ENCODE assay signal across 1 cellular context in genomic region chr1:234373064-234373937, GRCh38.
TF ChIP-seq lines count a peak whose summit lies in the region.

Gene COA6, plus strand, starts transcription at chr1:234373456. Its CDS starts 11 bp downstream, at chr1:234373467.

TF ChIP-seq in HEK293, 187 proteins besides CTCF, POLR2A, EP300 and RAD21 (continued from another document and continues in another):
- TF ChIP-seq ZNF2 (tag by site-specific recombination; IDR thresholded peaks at IDR 0.05) (peak; percentile 93), GLIS1 (tag by site-specific recombination; IDR thresholded peaks at IDR 0.05) (peak; percentile 88), MEIS1 (CRISPR knock-in tag; IDR thresholded peaks at IDR 0.05; ENCODE audit: borderline replicate concordance) (no peak), ZNF114 (tag by site-specific recombination; IDR thresholded peaks at IDR 0.05) (no peak), ZFP69B (tag by site-specific recombination; IDR thresholded peaks at IDR 0.05) (peak; percentile 50), ZNF394 (tag by site-specific recombination; IDR thresholded peaks at IDR 0.05; ENCODE audit: borderline replicate concordance) (peak; percentile 66), ZBTB44 (tag by site-specific recombination; IDR thresholded peaks at IDR 0.05) (no peak), SP7 (tag by site-specific recombination; IDR thresholded peaks at IDR 0.05) (peak; percentile 93), ZNF704 (tag by site-specific recombination; IDR thresholded peaks at IDR 0.05) (no peak), ZNF692 (tag by site-specific recombination; IDR thresholded peaks at IDR 0.05) (peak; percentile 88), ZBTB6 (tag by site-specific recombination; IDR thresholded peaks at IDR 0.05) (peak; percentile 47; the same call in 1 of the 2 replicates), ZBTB7A (tag by site-specific recombination; IDR thresholded peaks at IDR 0.05; ENCODE audit: low read depth) (peak; percentile 66; the same call in 1 of the 2 replicates), ZNF324 (tag by site-specific recombination; IDR thresholded peaks at IDR 0.05) (peak; percentile 85), EGR2 (tag by site-specific recombination; IDR thresholded peaks at IDR 0.05; ENCODE audit: low read depth) (peak; percentile 92), SETDB1 (IDR thresholded peaks at IDR 0.05; ENCODE audit: insufficient read length, low read length) (no peak), PRDM6 (tag by site-specific recombination; IDR thresholded peaks at IDR 0.05) (no peak; the same call in 1 of the 2 replicates), KLF17 (tag by site-specific recombination; IDR thresholded peaks at IDR 0.05) (peak; percentile 93), ZNF707 (tag by site-specific recombination; IDR thresholded peaks at IDR 0.05) (no peak), REST (tag by site-specific recombination; IDR thresholded peaks at IDR 0.05) (peak; percentile 45; the same call in 1 of the 2 replicates), PATZ1 (tag by site-specific recombination; IDR thresholded peaks at IDR 0.05) (peak; percentile 91; the same call in 1 of the 2 replicates), ZNF561 (tag by site-specific recombination; IDR thresholded peaks at IDR 0.05; ENCODE audit: borderline replicate concordance) (peak; percentile 95), ZNF416 (tag by site-specific recombination; IDR thresholded peaks at IDR 0.05) (no peak), ZNF571 (tag by site-specific recombination; IDR thresholded peaks at IDR 0.05) (no peak), ZNF555 (tag by site-specific recombination; conservative IDR thresholded peaks at IDR 0.05) (no peak), ZSCAN16 (tag by site-specific recombination; IDR thresholded peaks at IDR 0.05) (no peak), ZNF16 (tag by site-specific recombination; IDR thresholded peaks at IDR 0.05; ENCODE audit: low read depth) (peak; percentile 3; the same call in 1 of the 2 replicates), ZNF610 (tag by site-specific recombination; IDR thresholded peaks at IDR 0.05; ENCODE audit: borderline replicate concordance) (peak; percentile 67), ZNF366 (tag by site-specific recombination; conservative IDR thresholded peaks at IDR 0.05) (peak; percentile 64; the same call in 1 of the 2 replicates), AEBP2 (tag by site-specific recombination; IDR thresholded peaks at IDR 0.05; ENCODE audit: borderline replicate concordance) (peak; percentile 22; the same call in 1 of the 2 replicates), ZNF391 (tag by site-specific recombination; IDR thresholded peaks at IDR 0.05; ENCODE audit: borderline replicate concordance, low read depth) (peak; percentile 80; the same call in 1 of the 2 replicates), ZBTB8A (tag by site-specific recombination; IDR thresholded peaks at IDR 0.05) (peak; percentile 69), ZNF639 (tag by site-specific recombination; IDR thresholded peaks at IDR 0.05) (peak; percentile 75), ZEB2 (tag by site-specific recombination; IDR thresholded peaks at IDR 0.05) (peak; percentile 83), HOXD13 (CRISPR knock-in tag; IDR thresholded peaks at IDR 0.05; ENCODE audit: borderline replicate concordance) (no peak), ZNF133 (tag by site-specific recombination; IDR thresholded peaks at IDR 0.05) (peak; percentile 49; the same call in 1 of the 2 replicates), ZSCAN30 (tag by site-specific recombination; IDR thresholded peaks at IDR 0.05) (peak; percentile 93), ZBTB17 (tag by site-specific recombination; IDR thresholded peaks at IDR 0.05) (peak; percentile 96), ZNF426 (tag by site-specific recombination; IDR thresholded peaks at IDR 0.05) (no peak), ZNF645 (tag by site-specific recombination; IDR thresholded peaks at IDR 0.05) (no peak), PBX3 (CRISPR knock-in tag; IDR thresholded peaks at IDR 0.05) (0 out of 2 replicates have a peak, but pooled peaks have one; percentile 73), ZNF350 (tag by site-specific recombination; IDR thresholded peaks at IDR 0.05) (no peak)
